Comparison of ENCODE assay signal across 8 cellular contexts in genomic region chr20:23995905-23996666, GRCh38. TPM values are rescaled to one million over a fixed set of nuclear protein-coding genes. Genes with fewer than 3 reads are reported as not detected.
DNase-seq lines count a peak whose midpoint lies in the region; ATAC-seq, FAIRE-seq and TF ChIP-seq lines count a peak whose summit lies in the region.

No MANE protein-coding gene starts in this region.

- no peaks in the 10 kb centered on the region for H3K36me3 ChIP-seq in pancreas

- H3K27me3 ChIP-seq in pancreas: peaks cover 0 to 6% (median 4%) of the 10 kb centered on the region in 4 donors

- H3K4me1 ChIP-seq in pancreas: no peaks in the 10 kb centered on the region

- peak; percentile 99 for FAIRE-seq in pancreas (lab: Jason Lieb, UNC)

- intact Hi-C loops in pancreas (cut with DNase I): loop anchor here in 2 of 3 donors (5.0 to 10.0 kb wide), 2 partner anchors 59 to 61 kb away; no protein-coding TSS in a partner anchor

- ATAC-seq in pancreas: peak in 3 of 4 donors; percentile 48 to 66 (median 65)

- H3K27ac ChIP-seq in pancreas: no peak overlapping the region

- peak; percentile 29 to 53 for DNase-seq in SHP77 (lab: John Stamatoyannopoulos, UW)
- no peak for DNase-seq in SHP77 treated with DMSO at 0.1 percent for 48 hours (lab: John Stamatoyannopoulos, UW)
- peak; percentile 63 for DNase-seq in NCI-H69 (lab: John Stamatoyannopoulos, UW)
- DNase-seq in activated T-cell treated with anti-CD3 and anti-CD28 coated beads for 1 hour (ENCODE audit: low read depth): peak; percentile 63
- DNase-seq in fibroblast of the aortic adventitia (ENCODE audit: low read depth): peak; percentile 57
- peak in 4 of 6 donors; percentile 24 to 88 (median 62) for DNase-seq in pancreas
- peak; percentile 47 for DNase-seq in ureter (ENCODE audit: low spot score)
- no peak for DNase-seq in cortex of kidney (lab: John Stamatoyannopoulos, UW)

- peak; percentile 76 for TF ChIP-seq CTCF in fibroblast of the aortic adventitia (IDR thresholded peaks at IDR 0.05; ENCODE audit: insufficient read depth, low read length)
- peak; percentile 66 to 74 (median 72) for TF ChIP-seq CTCF in pancreas (IDR thresholded peaks at IDR 0.05)

- no peak overlapping the region for H3K4me3 ChIP-seq in fibroblast of the aortic adventitia (ENCODE audit: low read depth, low read length)
- H3K4me3 ChIP-seq in pancreas: no peak overlapping the region

- WGBS in pancreas, 2 donors: 35 to 38% methylated on average over 11 of the region's 11 CpGs

- H3K9me3 ChIP-seq in pancreas: no peaks in the 10 kb centered on the region

RNA-seq across cellular contexts. Expression of gene GGTLC1, which starts 7.5 kb away (rescaled TPM):
- total RNA-seq in fibroblast of the aortic adventitia (ENCODE audit: low replicate concordance) (not detected in 2 replicates), pancreas (under 1 TPM in 3 of 6 donors, not detected in 3; 0.19 to 0.47 (median 0.28) TPM), ureter (not detected)
- polyA plus RNA-seq in pancreas: 1 to 10 TPM in 1 of 2 donors, under 1 TPM in 1; 0.33 to 1.0 TPM

Comparison
In these comparisons a context has a peak if more than half of its experiments do, and no peak if none do; other contexts are left out.
1. DNase-seq: peak in SHP77 (2 of 2), NCI-H69 (single experiment), activated T-cell treated with anti-CD3 and anti-CD28 coated beads for 1 hour (single experiment), fibroblast of the aortic adventitia (single experiment), pancreas (4 of 6) and ureter (single experiment); none in SHP77 treated with DMSO at 0.1 percent for 48 hours (single experiment) and cortex of kidney (single experiment).